7 cellular contexts compared by ENCODE assay signal in the genomic region with DNA sequence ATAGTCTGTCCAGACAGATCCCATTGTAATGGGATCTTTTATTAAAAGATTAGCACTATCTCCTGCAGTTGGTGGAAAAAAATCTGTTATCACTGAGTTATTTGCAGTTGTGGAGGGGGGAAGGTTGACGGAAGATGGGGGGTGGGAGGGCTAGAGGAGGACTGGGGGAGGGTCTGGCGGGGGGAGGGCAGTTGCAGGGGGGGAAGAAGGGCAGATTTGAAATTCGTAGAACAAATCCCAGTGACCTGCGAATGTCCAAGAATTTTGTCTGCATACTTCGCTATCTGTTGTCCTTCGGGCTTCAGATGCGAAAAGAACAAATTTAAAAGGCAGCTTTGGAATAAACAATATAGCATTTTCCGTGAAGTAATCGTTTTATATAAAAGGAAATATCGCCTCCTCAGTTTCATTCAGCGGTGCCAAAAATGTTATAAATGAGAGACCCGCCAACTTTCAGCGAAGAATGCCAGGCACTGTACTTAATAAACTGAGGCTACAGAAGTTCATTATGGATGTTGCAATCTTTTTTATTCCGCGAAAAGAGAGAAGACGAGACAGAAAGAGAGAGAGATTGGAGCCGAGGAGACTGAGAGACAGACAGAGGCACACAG. TPM values are rescaled to one million over a fixed set of nuclear protein-coding genes. Genes with fewer than 3 reads are reported as not detected.
DNase-seq lines count a peak whose midpoint lies in the region; ATAC-seq and TF ChIP-seq lines count a peak whose summit lies in the region.

No MANE protein-coding gene starts in this region.

- intact Hi-C loops in gastrocnemius medialis (cut with DNase I; ENCODE audit: low total_unique reads) = loop anchor here (2.0 to 10.0 kb wide), 3 partner anchors 392 to 748 kb away; no protein-coding TSS in a partner anchor

- H3K4me3 Mint-ChIP-seq in GM23338 = peak overlapping the region; percentile 96

- peaks cover 4% of the 10 kb centered on the region; the same call in 1 of the 2 replicates for H3F3A ChIP-seq in GM23338 (replicated peaks; ENCODE audit: low read depth)

- peaks cover 12% of the 10 kb centered on the region for H3K36me3 Mint-ChIP-seq in GM23338 (ENCODE audit: low read depth)

- H3K4me1 Mint-ChIP-seq in GM23338 = peaks cover 14% of the 10 kb centered on the region

- peaks cover 10% of the 10 kb centered on the region for H3K79me2 ChIP-seq in GM23338 (replicated peaks; ENCODE audit: insufficient read depth)

- in situ Hi-C loops in gastrocnemius medialis (cut with MboI; ENCODE audit: low sequenced_read_pairs in 4 of 4) = loop anchor here in 1 of 4 donors (10.0 kb wide), 1 partner anchor 746 kb away; no protein-coding TSS in a partner anchor

- peaks cover 16% of the 10 kb centered on the region for H3K27me3 Mint-ChIP-seq in GM23338 (ENCODE audit: insufficient read depth, low read depth, poor library complexity)

- H3K4me3 ChIP-seq in GM23338 (peak overlapping the region; percentile 96), Peyer's patch (peak overlapping the region; percentile 37 to 61 (median 55)), fibroblast of pulmonary artery (replicated peaks; ENCODE audit: low read depth, low read length) (peak overlapping the region; percentile 80), gastrocnemius medialis (peak overlapping the region; percentile 69 to 71 (median 70))

- no peaks in the 10 kb centered on the region for H3K36me3 ChIP-seq in GM23338 (ENCODE audit: insufficient read depth)
- H3K36me3 ChIP-seq in Peyer's patch = no peaks in the 10 kb centered on the region
- no peaks in the 10 kb centered on the region for H3K36me3 ChIP-seq in gastrocnemius medialis

- TF ChIP-seq POLR2A in Peyer's patch (IDR thresholded peaks at IDR 0.05) = no peak
- TF ChIP-seq POLR2A in gastrocnemius medialis (IDR thresholded peaks at IDR 0.05) = no peak

- peak overlapping the region; percentile 100 for H3K4me2 ChIP-seq in GM23338

- no peaks in the 10 kb centered on the region; the same call in 2 of the 3 replicates for H3K9me3 Mint-ChIP-seq in GM23338

- H3K27ac ChIP-seq in GM23338 (ENCODE audit: low read depth) (no peak overlapping the region), Peyer's patch (peak overlapping the region in 3 of 4 donors; percentile 59 to 76 (median 61)), gastrocnemius medialis (peak overlapping the region; percentile 61 to 70 (median 65))

- H3K9me2 ChIP-seq in GM23338 (ENCODE audit: insufficient read depth) = no peaks in the 10 kb centered on the region

- DNase-seq in GM23338 (ENCODE audit: low spot score) = peak; percentile 32
- no peak for DNase-seq in Peyer's patch
- DNase-seq in fibroblast of pulmonary artery (ENCODE audit: low read depth) = peak; percentile 37
- no peak for DNase-seq in gastrocnemius medialis
- DNase-seq in cerebellar nuclear complex (lab: John Stamatoyannopoulos, UW) = no peak
- DNase-seq in activated effector memory CD4-positive, alpha-beta T cell treated with anti-CD3 and anti-CD28 coated beads, Interleukin-2, amount 50 U/mL, for 16 hours = no peak

- H2AFZ ChIP-seq in GM23338 = peak overlapping the region; percentile 98

- H3K27me3 ChIP-seq in GM23338 (ENCODE audit: insufficient read depth) (peaks cover 24% of the 10 kb centered on the region), Peyer's patch (no peaks in the 10 kb centered on the region), gastrocnemius medialis (no peaks in the 10 kb centered on the region)

- no peaks in the 10 kb centered on the region for H3K9me3 ChIP-seq in Peyer's patch
- no peaks in the 10 kb centered on the region for H3K9me3 ChIP-seq in gastrocnemius medialis

- no peak for ATAC-seq in GM23338
- peak in 1 of 2 donors; percentile 15 for ATAC-seq in gastrocnemius medialis
- ATAC-seq in HG03039 (IDR thresholded peaks at IDR 0.05; ENCODE audit: unreplicated experiment) = no peak

- H3K4me1 ChIP-seq in GM23338 (ENCODE audit: insufficient read depth) = peaks cover 16% of the 10 kb centered on the region
- H3K4me1 ChIP-seq in Peyer's patch = peaks cover 0 to 28% (median 3%) of the 10 kb centered on the region in 4 donors
- peaks cover 13 to 21% of the 10 kb centered on the region in 2 donors for H3K4me1 ChIP-seq in gastrocnemius medialis

- no peaks in the 10 kb centered on the region for H4K20me1 ChIP-seq in GM23338 (replicated peaks; ENCODE audit: insufficient read depth)

- TF ChIP-seq CTCF in GM23338 (conservative IDR thresholded peaks at IDR 0.05; ENCODE audit: low read depth in 2 of 2) (no peak), Peyer's patch (IDR thresholded peaks at IDR 0.05) (no peak), fibroblast of pulmonary artery (IDR thresholded peaks at IDR 0.05; ENCODE audit: low read length, missing control alignments) (no peak), gastrocnemius medialis (IDR thresholded peaks at IDR 0.05 in 4 of 5, conservative IDR thresholded peaks at IDR 0.05 in 1 of 5) (no peak)

- peak overlapping the region; percentile 20; the same call in 1 of the 2 replicates for H3K27ac Mint-ChIP-seq in GM23338

TF ChIP-seq in GM23338, 12 proteins besides CTCF, POLR2A, EP300 and RAD21 (continues in another document):
- TF ChIP-seq EZH2 (IDR thresholded peaks at IDR 0.05; ENCODE audit: low read depth, unreplicated experiment) (no peak), NANOG (IDR thresholded peaks at IDR 0.05; ENCODE audit: borderline replicate concordance) (no peak), ZNF114 (CRISPR knock-in tag; IDR thresholded peaks at IDR 0.05) (no peak), EZH2phosphoT487 (IDR thresholded peaks at IDR 0.05; ENCODE audit: unreplicated experiment) (no peak), JUNB (IDR thresholded peaks at IDR 0.05; ENCODE audit: unreplicated experiment) (no peak), POLR2AphosphoS5 (IDR thresholded peaks at IDR 0.05; ENCODE audit: low read depth) (no peak), CREB1 (CRISPR knock-in tag; IDR thresholded peaks at IDR 0.05; ENCODE audit: low read depth) (no peak)
- TF ChIP-seq, protein P1, sequence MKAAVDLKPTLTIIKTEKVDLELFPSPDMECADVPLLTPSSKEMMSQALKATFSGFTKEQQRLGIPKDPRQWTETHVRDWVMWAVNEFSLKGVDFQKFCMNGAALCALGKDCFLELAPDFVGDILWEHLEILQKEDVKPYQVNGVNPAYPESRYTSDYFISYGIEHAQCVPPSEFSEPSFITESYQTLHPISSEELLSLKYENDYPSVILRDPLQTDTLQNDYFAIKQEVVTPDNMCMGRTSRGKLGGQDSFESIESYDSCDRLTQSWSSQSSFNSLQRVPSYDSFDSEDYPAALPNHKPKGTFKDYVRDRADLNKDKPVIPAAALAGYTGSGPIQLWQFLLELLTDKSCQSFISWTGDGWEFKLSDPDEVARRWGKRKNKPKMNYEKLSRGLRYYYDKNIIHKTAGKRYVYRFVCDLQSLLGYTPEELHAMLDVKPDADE (IDR thresholded peaks at IDR 0.05) = no peak
- TF ChIP-seq, protein P2, sequence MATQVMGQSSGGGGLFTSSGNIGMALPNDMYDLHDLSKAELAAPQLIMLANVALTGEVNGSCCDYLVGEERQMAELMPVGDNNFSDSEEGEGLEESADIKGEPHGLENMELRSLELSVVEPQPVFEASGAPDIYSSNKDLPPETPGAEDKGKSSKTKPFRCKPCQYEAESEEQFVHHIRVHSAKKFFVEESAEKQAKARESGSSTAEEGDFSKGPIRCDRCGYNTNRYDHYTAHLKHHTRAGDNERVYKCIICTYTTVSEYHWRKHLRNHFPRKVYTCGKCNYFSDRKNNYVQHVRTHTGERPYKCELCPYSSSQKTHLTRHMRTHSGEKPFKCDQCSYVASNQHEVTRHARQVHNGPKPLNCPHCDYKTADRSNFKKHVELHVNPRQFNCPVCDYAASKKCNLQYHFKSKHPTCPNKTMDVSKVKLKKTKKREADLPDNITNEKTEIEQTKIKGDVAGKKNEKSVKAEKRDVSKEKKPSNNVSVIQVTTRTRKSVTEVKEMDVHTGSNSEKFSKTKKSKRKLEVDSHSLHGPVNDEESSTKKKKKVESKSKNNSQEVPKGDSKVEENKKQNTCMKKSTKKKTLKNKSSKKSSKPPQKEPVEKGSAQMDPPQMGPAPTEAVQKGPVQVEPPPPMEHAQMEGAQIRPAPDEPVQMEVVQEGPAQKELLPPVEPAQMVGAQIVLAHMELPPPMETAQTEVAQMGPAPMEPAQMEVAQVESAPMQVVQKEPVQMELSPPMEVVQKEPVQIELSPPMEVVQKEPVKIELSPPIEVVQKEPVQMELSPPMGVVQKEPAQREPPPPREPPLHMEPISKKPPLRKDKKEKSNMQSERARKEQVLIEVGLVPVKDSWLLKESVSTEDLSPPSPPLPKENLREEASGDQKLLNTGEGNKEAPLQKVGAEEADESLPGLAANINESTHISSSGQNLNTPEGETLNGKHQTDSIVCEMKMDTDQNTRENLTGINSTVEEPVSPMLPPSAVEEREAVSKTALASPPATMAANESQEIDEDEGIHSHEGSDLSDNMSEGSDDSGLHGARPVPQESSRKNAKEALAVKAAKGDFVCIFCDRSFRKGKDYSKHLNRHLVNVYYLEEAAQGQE (IDR thresholded peaks at IDR 0.05; ENCODE audit: unreplicated experiment) = no peak

RNA-seq across cellular contexts. Expression of a gene that starts 1.3 kb away (rescaled TPM):
- total RNA-seq in GM23338 (2014; rRNA removed; shearing (Covaris generic)) = 7.6 and 8.0 TPM in 2 replicates
- polyA plus RNA-seq in GM23338 (2016; fragmentation: Nextera tagmentation; extraction: Ambion mirVana) = 13.2 and 13.9 TPM in 2 replicates
- total RNA-seq in Peyer's patch (10 to 100 TPM in 2 of 4 donors, 1 to 10 TPM in 2; 3.5 to 47.0 (median 10.9) TPM), gastrocnemius medialis (1 to 10 TPM; 2.0 to 3.4 (median 2.3) TPM)

Comparison
In these comparisons a context has a peak if more than half of its experiments do, and no peak if none do; other contexts are left out.
1. DNase-seq: peak in GM23338 (single experiment) and fibroblast of pulmonary artery (single experiment); none in Peyer's patch (0 of 3), gastrocnemius medialis (0 of 2), cerebellar nuclear complex (0 of 2) and activated effector memory CD4-positive, alpha-beta T cell treated with anti-CD3 and anti-CD28 coated beads, Interleukin-2, amount 50 U/mL, for 16 hours (single experiment).
2. Peak in every context shown above with its lines, with median percentiles within 50 percentile points of each other: H3K4me3 ChIP-seq.